Comparison of ENCODE assay signal across 21 cellular contexts in the genomic region with DNA sequence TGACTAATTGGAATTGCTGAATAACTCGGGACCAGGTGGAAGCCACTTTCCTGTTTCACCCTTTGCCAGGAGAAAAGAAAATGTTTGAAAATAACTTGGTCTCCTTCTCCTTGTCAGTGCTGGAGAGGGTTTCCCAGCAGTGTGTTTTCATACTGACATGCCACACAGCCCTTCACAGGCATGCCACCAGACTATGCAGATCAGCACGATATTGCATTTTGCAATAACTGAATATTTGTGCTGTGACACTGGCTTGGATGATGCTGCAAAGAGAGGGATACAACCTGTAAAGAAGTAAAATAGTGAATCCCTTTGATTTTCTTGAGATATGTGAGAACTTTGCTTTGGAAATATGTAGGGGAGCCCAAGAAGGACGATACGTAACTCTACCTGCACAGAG.
A peak's percentile ranks its signal among the peaks of the same experiment; 100 is the strongest.
DNase-seq lines count a peak whose midpoint lies in the region; ATAC-seq and TF ChIP-seq lines count a peak whose summit lies in the region.
"Had no signal": no experiment of that assay in that cellular context is flagged by ENCODE, and none has a peak within 500 bp of the region (broad histone marks: within the 10 kb centered on the region; RNA-seq: fewer than 3 reads in every experiment).

No MANE protein-coding gene starts in this region.

- H3K4me2 ChIP-seq in MM.1S (ENCODE audit: low read depth, low read length) (peak overlapping the region; percentile 40; the same call in 1 of the 2 replicates), osteoblast (ENCODE audit: insufficient read depth, low read length) (peak overlapping the region; percentile 55)

- ATAC-seq in GM21381 (IDR thresholded peaks at IDR 0.05; ENCODE audit: unreplicated experiment): no peak

- H3K27ac ChIP-seq in MM.1S (ENCODE audit: low read length) (peak overlapping the region; percentile 64; the same call in 1 of the 2 replicates), osteoblast (ENCODE audit: low read depth, low read length) (no peak overlapping the region), tibial artery (peak overlapping the region; percentile 42 to 62)
- H3K27ac ChIP-seq: C4-2B, HL-60, SJCRH30 had no signal

- no peaks in the 10 kb centered on the region for H3K9me2 ChIP-seq in MM.1S (replicated peaks; ENCODE audit: insufficient read depth, low read length)

- H3K4me1 ChIP-seq in MM.1S (ENCODE audit: low read length) (peaks cover 49% of the 10 kb centered on the region), osteoblast (ENCODE audit: insufficient read depth, low read length) (peaks cover 33% of the 10 kb centered on the region), tibial artery (peaks cover 0 to 37% (median 29%) of the 10 kb centered on the region in 4 donors)

- H3K4me3 ChIP-seq in MM.1S (ENCODE audit: low read length) (no peak overlapping the region; the same call in 1 of the 2 replicates), osteoblast (ENCODE audit: insufficient read depth, low read length) (no peak overlapping the region), tibial artery (no peak overlapping the region)
- H3K4me3 ChIP-seq: SJCRH30 had no signal

- H3K27me3 ChIP-seq in MM.1S (replicated peaks; ENCODE audit: insufficient read depth, low read length): no peaks in the 10 kb centered on the region
- peaks cover 2% of the 10 kb centered on the region for H3K27me3 ChIP-seq in osteoblast (ENCODE audit: insufficient read depth, low read length)
- H3K27me3 ChIP-seq in tibial artery: no peaks in the 10 kb centered on the region
- H3K27me3 ChIP-seq: SJCRH30 had no signal

- TF ChIP-seq CTCF in MM.1S (IDR thresholded peaks at IDR 0.05; ENCODE audit: low read length): no peak
- no peak for TF ChIP-seq CTCF in osteoblast (IDR thresholded peaks at IDR 0.05; ENCODE audit: extremely low read depth, low read depth, low read length)
- TF ChIP-seq CTCF in tibial artery (IDR thresholded peaks at IDR 0.05): no peak

- no peak overlapping the region for H2AFZ ChIP-seq in MM.1S (ENCODE audit: low read length)
- H2AFZ ChIP-seq in osteoblast (ENCODE audit: low read length): no peak overlapping the region

- peak overlapping the region; percentile 6; the same call in 1 of the 2 replicates for H3K9ac ChIP-seq in MM.1S (ENCODE audit: low read length)

- no peaks in the 10 kb centered on the region for H3K9me3 ChIP-seq in MM.1S (replicated peaks; ENCODE audit: insufficient read depth, low read length)
- H3K9me3 ChIP-seq in osteoblast (ENCODE audit: low read depth, low read length): no peaks in the 10 kb centered on the region
- no peaks in the 10 kb centered on the region for H3K9me3 ChIP-seq in tibial artery
- H3K9me3 ChIP-seq: SJCRH30 had no signal

- H3K79me2 ChIP-seq in MM.1S (ENCODE audit: low read length) (peaks cover 31% of the 10 kb centered on the region), osteoblast (ENCODE audit: insufficient read depth, low read length) (no peaks in the 10 kb centered on the region)

- DNase-seq in MM.1S (no peak), dermis blood vessel endothelial cell (peak; percentile 6), osteoblast (ENCODE audit: insufficient read length, low spot score, missing footprints) (no peak), tibial artery (no peak), T1000 (lab: John Stamatoyannopoulos, UW) (no peak), putamen (ENCODE audit: low spot score) (no peak)
- DNase-seq: Calu3; CD8-positive, alpha-beta memory T cell; H7; KBM-7; NCI-H1105; NCI-H146; NCI-H2081; NCI-H2171; NCI-H524 treated with DMSO at 0.1 percent for 48 hours; NCI-H82; OCI-M1; SJCRH30 had no signal

- intact Hi-C loops in tibial artery (cut with DNase I; ENCODE audit: low total_unique reads): no loop called here

- no peaks in the 10 kb centered on the region for H3K36me3 ChIP-seq in MM.1S (replicated peaks; ENCODE audit: insufficient read depth, low read length)
- H3K36me3 ChIP-seq in osteoblast (ENCODE audit: insufficient read depth, low read length): no peaks in the 10 kb centered on the region
- H3K36me3 ChIP-seq in tibial artery: no peaks in the 10 kb centered on the region
- H3K36me3 ChIP-seq: SJCRH30 had no signal

- H4K20me1 ChIP-seq in MM.1S (ENCODE audit: insufficient read depth, low read length): no peaks in the 10 kb centered on the region
- no peaks in the 10 kb centered on the region for H4K20me1 ChIP-seq in osteoblast (ENCODE audit: insufficient read depth, low read length)

- H3F3A ChIP-seq in MM.1S (ENCODE audit: insufficient read depth, low read length): peaks cover 13% of the 10 kb centered on the region
